In the genomic region with DNA sequence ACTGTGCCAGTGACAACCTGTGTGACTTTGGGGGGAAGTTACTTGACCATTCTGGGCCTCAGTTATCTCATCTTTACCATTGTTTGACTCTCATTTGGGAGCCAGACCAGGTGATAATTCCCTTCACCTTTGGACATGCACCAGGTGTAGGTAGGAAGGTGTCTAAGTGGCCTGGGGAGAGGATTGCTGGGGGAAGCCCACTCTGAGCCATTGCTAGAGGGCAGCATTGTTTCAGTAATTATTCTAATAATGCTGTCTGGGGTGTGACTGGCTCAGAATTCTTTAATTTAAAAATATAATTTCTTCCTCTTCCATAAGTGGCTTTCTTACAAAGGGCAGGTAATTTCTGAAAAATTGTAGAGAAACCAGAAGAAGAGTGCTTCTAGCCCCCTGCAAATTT, we compare ENCODE assay signal across 15 cellular contexts.
DNase-seq lines count a peak whose midpoint lies in the region; ATAC-seq and TF ChIP-seq lines count a peak whose summit lies in the region.
"Had no signal": no experiment of that assay in that cellular context is flagged by ENCODE, and none has a peak within 500 bp of the region (broad histone marks: within the 10 kb centered on the region; RNA-seq: fewer than 3 reads in every experiment).

No MANE protein-coding gene starts in this region.

- H3K27me3 ChIP-seq in GM06990 (replicated peaks; ENCODE audit: control insufficient read depth, insufficient read depth, low read length) = no peaks in the 10 kb centered on the region; the same call in 1 of the 2 replicates
- H3K27me3 ChIP-seq: right lobe of liver, stomach had no signal

- no peak overlapping the region for H3K4me3 ChIP-seq in GM06990 (replicated peaks; ENCODE audit: low read depth, low read length)
- H3K4me3 ChIP-seq: esophagus squamous epithelium, right lobe of liver, stomach had no signal

- TF ChIP-seq CTCF in AG09319 (IDR thresholded peaks at IDR 0.05; ENCODE audit: low read depth, low read length) (peak; percentile 35), GM06990 (IDR thresholded peaks at IDR 0.05; ENCODE audit: insufficient read depth, low read length, poor library complexity, severe bottlenecking) (peak; percentile 31)

- H3K36me3 ChIP-seq in GM06990 (ENCODE audit: control insufficient read depth, insufficient read depth, low read length) = no peaks in the 10 kb centered on the region
- H3K36me3 ChIP-seq: esophagus squamous epithelium, right lobe of liver, stomach had no signal

- DNase-seq in AG09319 (ENCODE audit: extremely low read depth, low read depth) = no peak
- no peak for DNase-seq in GM06990 (ENCODE audit: extremely low read depth, insufficient read length)
- peak; percentile 33 for DNase-seq in OCI-M1 (lab: John Stamatoyannopoulos, UW)
- peak; percentile 9 for DNase-seq in fibroblast of peridontal ligament (ENCODE audit: extremely low read depth)
- DNase-seq in NCI-H2029 (lab: John Stamatoyannopoulos, UW) = no peak
- DNase-seq in NCI-H510A treated with DMSO at 0.1 percent for 48 hours (lab: John Stamatoyannopoulos, UW) = no peak
- DNase-seq in COLO668 (lab: John Stamatoyannopoulos, UW; ENCODE audit: unreplicated experiment) = no peak
- DNase-seq: activated naive CD8-positive, alpha-beta T cell treated with anti-CD3 and anti-CD28 coated beads for 36 hours; CD8-positive, alpha-beta memory T cell; esophagus squamous epithelium; NCI-H2107; right lobe of liver; stomach had no signal

- ATAC-seq in GM19351 (IDR thresholded peaks at IDR 0.05; ENCODE audit: unreplicated experiment) = no peak
- ATAC-seq: right lobe of liver, Right ventricle myocardium inferior had no signal

Comparison
In these comparisons a context has a peak if more than half of its experiments do, and no peak if none do; other contexts are left out.
1. DNase-seq: peak in OCI-M1 (single experiment) and fibroblast of peridontal ligament (single experiment); none in AG09319 (single experiment), GM06990 (single experiment), NCI-H2029 (single experiment), NCI-H510A treated with DMSO at 0.1 percent for 48 hours (single experiment) and COLO668 (single experiment).